1 cellular context compared by ENCODE assay signal in genomic region chr22:36147196-36147788, GRCh38.
TF ChIP-seq lines count a peak whose summit lies in the region.

No MANE protein-coding gene starts in this region.

TF ChIP-seq in K562, 482 proteins besides CTCF, POLR2A, EP300 and RAD21:
- TF ChIP-seq MCM7 (IDR thresholded peaks at IDR 0.05) (no peak), RFX1 (IDR thresholded peaks at IDR 0.05) (peak; percentile 65)
